Comparison of ENCODE assay signal across 11 cellular contexts in genomic region chr5:59042201-59042600, GRCh38.
DNase-seq lines count a peak whose midpoint lies in the region; ATAC-seq and TF ChIP-seq lines count a peak whose summit lies in the region.
"Had no signal": no experiment of that assay in that cellular context is flagged by ENCODE, and none has a peak within 500 bp of the region (broad histone marks: within the 10 kb centered on the region; RNA-seq: fewer than 3 reads in every experiment).

No MANE protein-coding gene starts in this region.

- H3K36me3 Mint-ChIP-seq in activated naive CD4-positive, alpha-beta T cell treated with anti-CD3 and anti-CD28 coated beads for 36 hours (ENCODE audit: low read depth): peaks cover 17% of the 10 kb centered on the region
- peaks cover 3% of the 10 kb centered on the region for H3K36me3 Mint-ChIP-seq in T-cell

- POLR2A ChIA-PET in T-cell (lab: Charles Lee): interaction anchor here (0.6 to 2.0 kb wide), 3 partner anchors 15 to 87 kb away, joined by 3 to 8 read pairs (median 4); no protein-coding TSS in a partner anchor

- no peak overlapping the region for H2AFZ ChIP-seq in smooth muscle cell (ENCODE audit: low read depth)

- intact Hi-C loops in activated naive CD4-positive, alpha-beta T cell treated with anti-CD3 and anti-CD28 coated beads for 36 hours (cut with micrococcal nuclease): loop anchor here (2.0 kb wide), 1 partner anchor 749 kb away; no protein-coding TSS in a partner anchor

- no peaks in the 10 kb centered on the region for H3K9me3 ChIP-seq in smooth muscle cell (replicated peaks; ENCODE audit: low read depth)

- peaks cover 3% of the 10 kb centered on the region for H3K9me3 Mint-ChIP-seq in activated naive CD4-positive, alpha-beta T cell treated with anti-CD3 and anti-CD28 coated beads for 36 hours
- no peaks in the 10 kb centered on the region for H3K9me3 Mint-ChIP-seq in T-cell

- WGBS in smooth muscle cell (ENCODE audit: low lambda C conversion rate): 39% methylated on average over 4 of the region's 4 CpGs

- H3K4me1 ChIP-seq in smooth muscle cell (ENCODE audit: low read depth): no peaks in the 10 kb centered on the region

- H3K4me3 Mint-ChIP-seq in activated naive CD4-positive, alpha-beta T cell treated with anti-CD3 and anti-CD28 coated beads for 36 hours: no peak overlapping the region
- H3K4me3 Mint-ChIP-seq in T-cell: peak overlapping the region in 1 of 3 donors; percentile 0
- H3K4me3 Mint-ChIP-seq: B cell had no signal

- no peaks in the 10 kb centered on the region for H4K20me1 ChIP-seq in smooth muscle cell (ENCODE audit: low read depth)

- H3F3A ChIP-seq in smooth muscle cell (ENCODE audit: low read depth): peaks cover 4% of the 10 kb centered on the region

- CTCF ChIA-PET in activated naive CD4-positive, alpha-beta T cell treated with anti-CD3 and anti-CD28 coated beads for 36 hours (lab: Charles Lee): interaction anchor here (1.0 to 2.6 kb wide), 2 partner anchors 82 to 224 kb away, joined by 4 to 12 read pairs; no protein-coding TSS in a partner anchor
- CTCF ChIA-PET in T-cell (lab: Charles Lee): interaction anchor here (0.6 to 2.3 kb wide), 8 partner anchors 8 to 339 kb away, joined by 3 to 10 read pairs (median 4); no protein-coding TSS in a partner anchor

- H3K4me3 ChIP-seq in fibroblast of pulmonary artery (replicated peaks; ENCODE audit: low read depth, low read length): no peak overlapping the region
- no peak overlapping the region for H3K4me3 ChIP-seq in smooth muscle cell

- TF ChIP-seq CTCF in fibroblast of pulmonary artery (IDR thresholded peaks at IDR 0.05; ENCODE audit: low read length, missing control alignments) (no peak), smooth muscle cell (IDR thresholded peaks at IDR 0.05; ENCODE audit: borderline replicate concordance, insufficient read depth, poor library complexity, severe bottlenecking) (no peak)

- peak overlapping the region; percentile 1 for H3K27ac Mint-ChIP-seq in activated naive CD4-positive, alpha-beta T cell treated with anti-CD3 and anti-CD28 coated beads for 36 hours
- H3K27ac Mint-ChIP-seq in T-cell: peak overlapping the region; percentile 74 to 77
- H3K27ac Mint-ChIP-seq: B cell had no signal

- H3K27ac ChIP-seq in smooth muscle cell (ENCODE audit: low read depth): peak overlapping the region; percentile 58

- no peaks in the 10 kb centered on the region for H3K36me3 ChIP-seq in smooth muscle cell (ENCODE audit: low read depth)

- H3K9ac ChIP-seq in smooth muscle cell (ENCODE audit: low read depth): no peak overlapping the region

- H3K27me3 Mint-ChIP-seq in activated naive CD4-positive, alpha-beta T cell treated with anti-CD3 and anti-CD28 coated beads for 36 hours (ENCODE audit: low read depth): no peaks in the 10 kb centered on the region
- no peaks in the 10 kb centered on the region for H3K27me3 Mint-ChIP-seq in T-cell

- H3K4me2 ChIP-seq in smooth muscle cell: peak overlapping the region; percentile 8

- no peaks in the 10 kb centered on the region for H3K27me3 ChIP-seq in smooth muscle cell (ENCODE audit: low read depth)

- no peak for DNase-seq in activated naive CD4-positive, alpha-beta T cell treated with anti-CD3 and anti-CD28 coated beads for 36 hours
- no peak for DNase-seq in activated naive CD4-positive, alpha-beta T cell treated with Interleukin-2 at 50 U/mL for 16 hours
- no peak for DNase-seq in T-cell
- DNase-seq in fibroblast of pulmonary artery (ENCODE audit: low read depth): peak; percentile 63
- no peak for DNase-seq in smooth muscle cell (lab: John Stamatoyannopoulos, UW; ENCODE audit: unreplicated experiment)
- DNase-seq in NCI-H1694 treated with DMSO at 0.1 percent for 48 hours (lab: John Stamatoyannopoulos, UW): no peak
- DNase-seq in NCI-H524 treated with DMSO at 0.1 percent for 48 hours (lab: John Stamatoyannopoulos, UW): no peak
- DNase-seq: NCI-H2171; stimulated activated naive CD4-positive, alpha-beta T cell treated with Interleukin-2 at 50 U/mL for 16 hours had no signal

- H3K4me1 Mint-ChIP-seq in activated naive CD4-positive, alpha-beta T cell treated with anti-CD3 and anti-CD28 coated beads for 36 hours (ENCODE audit: low read depth): peaks cover 27% of the 10 kb centered on the region
- H3K4me1 Mint-ChIP-seq in T-cell: peaks cover 31 to 40% (median 37%) of the 10 kb centered on the region in 3 donors

- H3K79me2 ChIP-seq in smooth muscle cell (ENCODE audit: low read depth): peaks cover 20% of the 10 kb centered on the region

- ATAC-seq in T-cell (replicated peaks in 1 of 4): no peak
- ATAC-seq in GM21367 (IDR thresholded peaks at IDR 0.05; ENCODE audit: unreplicated experiment): no peak
